ENCODE assay signal across 1 cellular context in the genomic region with DNA sequence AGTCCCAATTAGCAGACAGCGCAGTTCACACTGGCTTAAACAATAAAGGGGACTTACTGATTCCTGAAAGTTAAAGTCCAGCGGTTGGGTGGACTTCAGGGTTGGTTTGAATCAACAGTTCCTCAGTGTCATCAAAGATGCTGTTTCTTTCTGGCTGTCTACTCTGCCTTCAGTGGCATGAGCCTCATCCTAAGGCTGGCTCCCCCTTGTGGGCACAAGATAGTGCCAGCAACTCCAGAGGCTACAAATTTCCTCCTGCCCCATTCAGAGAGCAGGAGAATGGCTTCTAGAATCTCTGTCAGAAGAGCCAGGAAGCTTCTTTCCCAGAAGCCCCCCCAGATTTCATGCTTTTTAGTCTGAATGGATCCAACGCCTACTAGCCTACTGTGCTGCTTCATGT.
TF ChIP-seq lines count a peak whose summit lies in the region.

No MANE protein-coding gene starts in this region.

TF ChIP-seq in HCT116, 20 proteins besides CTCF, POLR2A, EP300 and RAD21 (continued from another document):
- TF ChIP-seq ATF3 (IDR thresholded peaks at IDR 0.05) (no peak), EZH2 (IDR thresholded peaks at IDR 0.05) (no peak), EGR1 (IDR thresholded peaks at IDR 0.05; ENCODE audit: low read depth) (no peak), ZFX (IDR thresholded peaks at IDR 0.05) (no peak), SIN3A (IDR thresholded peaks at IDR 0.05; ENCODE audit: low read depth) (no peak), ZNF274 (IDR thresholded peaks at IDR 0.05; ENCODE audit: low read depth, low read length) (no peak), MAX (IDR thresholded peaks at IDR 0.05) (no peak), YY1 (IDR thresholded peaks at IDR 0.05; ENCODE audit: extremely low read depth, insufficient replicate concordance, low read depth, low read length) (no peak), SRF (IDR thresholded peaks at IDR 0.05; ENCODE audit: low read depth) (no peak), TCF7L2 (IDR thresholded peaks at IDR 0.05; ENCODE audit: borderline replicate concordance, extremely low read depth, insufficient read depth, insufficient read length) (no peak)
